15 cellular contexts compared by ENCODE assay signal in genomic region chr1:167249702-167250101, GRCh38. TPM values are rescaled to one million over a fixed set of nuclear protein-coding genes. Genes with fewer than 3 reads are reported as not detected.
A peak's percentile ranks its signal among the peaks of the same experiment; 100 is the strongest.
DNase-seq lines count a peak whose midpoint lies in the region; ATAC-seq and TF ChIP-seq lines count a peak whose summit lies in the region.
"Had no signal": no experiment of that assay in that cellular context is flagged by ENCODE, and none has a peak within 500 bp of the region (broad histone marks: within the 10 kb centered on the region; RNA-seq: fewer than 3 reads in every experiment).

No MANE protein-coding gene starts in this region.

- H3K4me3 ChIP-seq in lower lobe of right lung: no peak overlapping the region
- H3K4me3 ChIP-seq: A549, esophagus squamous epithelium, lung, tibial nerve had no signal

- no peaks in the 10 kb centered on the region for H3K4me1 ChIP-seq in lower lobe of right lung

- no peaks in the 10 kb centered on the region for H3K9me3 ChIP-seq in lower lobe of right lung
- H3K9me3 ChIP-seq: A549, esophagus squamous epithelium, tibial nerve had no signal

- TF ChIP-seq CTCF in nephron progenitor cell (IDR thresholded peaks at IDR 0.05) (no peak), lower lobe of right lung (IDR thresholded peaks at IDR 0.05) (no peak), HFFc6 (IDR thresholded peaks at IDR 0.05) (no peak)

- H3K27me3 Mint-ChIP-seq in activated CD4-positive, alpha-beta T cell treated with anti-CD3 and anti-CD28 coated beads for 36 hours: no peaks in the 10 kb centered on the region
- H3K27me3 Mint-ChIP-seq in activated CD4-positive, alpha-beta T cell treated with anti-CD3 and anti-CD28 coated beads, Interleukin-2, amount 10 ng/mL, durations not matched to agents 7 days and 5 days: no peaks in the 10 kb centered on the region
- H3K27me3 Mint-ChIP-seq in nephron progenitor cell (ENCODE audit: low read depth, poor library complexity): no peaks in the 10 kb centered on the region
- H3K27me3 Mint-ChIP-seq in HFFc6 (ENCODE audit: insufficient read depth): no peaks in the 10 kb centered on the region

- H3K9me3 Mint-ChIP-seq in activated CD4-positive, alpha-beta T cell treated with anti-CD3 and anti-CD28 coated beads for 36 hours (ENCODE audit: low read depth): no peaks in the 10 kb centered on the region
- no peaks in the 10 kb centered on the region for H3K9me3 Mint-ChIP-seq in activated CD4-positive, alpha-beta T cell treated with anti-CD3 and anti-CD28 coated beads, Interleukin-2, amount 10 ng/mL, durations not matched to agents 7 days and 5 days
- H3K9me3 Mint-ChIP-seq in nephron progenitor cell (no peaks in the 10 kb centered on the region), HFFc6 (no peaks in the 10 kb centered on the region)
- H3K9me3 Mint-ChIP-seq: T-helper 1 cell treated with Interleukin-12 subunit alpha and Interleukin-12 subunit beta and Interleukin-4 antibody, amounts not matched to agents 30 μg/mL and 1 μg/mL, for 36 hours had no signal

- no peak overlapping the region for H3K4me3 Mint-ChIP-seq in activated CD4-positive, alpha-beta T cell treated with anti-CD3 and anti-CD28 coated beads for 36 hours
- no peak overlapping the region for H3K4me3 Mint-ChIP-seq in activated CD4-positive, alpha-beta T cell treated with anti-CD3 and anti-CD28 coated beads, Interleukin-2, amount 10 ng/mL, durations not matched to agents 7 days and 5 days
- no peak overlapping the region for H3K4me3 Mint-ChIP-seq in nephron progenitor cell
- no peak overlapping the region for H3K4me3 Mint-ChIP-seq in HFFc6
- H3K4me3 Mint-ChIP-seq: T-helper 1 cell treated with Interleukin-12 subunit alpha and Interleukin-12 subunit beta and Interleukin-4 antibody, amounts not matched to agents 30 μg/mL and 1 μg/mL, for 36 hours had no signal

- H3K27me3 ChIP-seq in lower lobe of right lung (ENCODE audit: low read depth): no peaks in the 10 kb centered on the region
- H3K27me3 ChIP-seq: esophagus squamous epithelium, tibial nerve had no signal

- H3K4me1 Mint-ChIP-seq in activated CD4-positive, alpha-beta T cell treated with anti-CD3 and anti-CD28 coated beads for 36 hours: peaks cover 49% of the 10 kb centered on the region
- peaks cover 15% of the 10 kb centered on the region for H3K4me1 Mint-ChIP-seq in activated CD4-positive, alpha-beta T cell treated with anti-CD3 and anti-CD28 coated beads, Interleukin-2, amount 10 ng/mL, durations not matched to agents 7 days and 5 days
- H3K4me1 Mint-ChIP-seq in nephron progenitor cell: peaks cover 24% of the 10 kb centered on the region
- H3K4me1 Mint-ChIP-seq in HFFc6 (ENCODE audit: low read depth): peaks cover 29% of the 10 kb centered on the region

- no peaks in the 10 kb centered on the region for H3K36me3 ChIP-seq in lower lobe of right lung
- H3K36me3 ChIP-seq: esophagus squamous epithelium, tibial nerve had no signal

- H3K27ac ChIP-seq in lower lobe of right lung: no peak overlapping the region
- H3K27ac ChIP-seq: A549, esophagus squamous epithelium, tibial nerve had no signal

- H3K36me3 Mint-ChIP-seq in activated CD4-positive, alpha-beta T cell treated with anti-CD3 and anti-CD28 coated beads for 36 hours (ENCODE audit: low read depth): no peaks in the 10 kb centered on the region
- peaks cover 6% of the 10 kb centered on the region for H3K36me3 Mint-ChIP-seq in activated CD4-positive, alpha-beta T cell treated with anti-CD3 and anti-CD28 coated beads, Interleukin-2, amount 10 ng/mL, durations not matched to agents 7 days and 5 days (ENCODE audit: low read depth)
- H3K36me3 Mint-ChIP-seq in nephron progenitor cell (ENCODE audit: low read depth) (peaks cover 14% of the 10 kb centered on the region), HFFc6 (ENCODE audit: low read depth) (0 out of 2 replicates have a peak, but pooled peaks cover 3% of the 10 kb centered on the region)

- no peak overlapping the region for H3K27ac Mint-ChIP-seq in activated CD4-positive, alpha-beta T cell treated with anti-CD3 and anti-CD28 coated beads for 36 hours
- H3K27ac Mint-ChIP-seq in activated CD4-positive, alpha-beta T cell treated with anti-CD3 and anti-CD28 coated beads, Interleukin-2, amount 10 ng/mL, durations not matched to agents 7 days and 5 days: no peak overlapping the region
- H3K27ac Mint-ChIP-seq in nephron progenitor cell (peak overlapping the region; percentile 85), HFFc6 (no peak overlapping the region)
- H3K27ac Mint-ChIP-seq: T-helper 1 cell treated with Interleukin-12 subunit alpha and Interleukin-12 subunit beta and Interleukin-4 antibody, amounts not matched to agents 30 μg/mL and 1 μg/mL, for 36 hours had no signal

- CTCF ChIA-PET in activated CD4-positive, alpha-beta T cell treated with anti-CD3 and anti-CD28 coated beads for 36 hours (lab: Charles Lee): no interaction called here
- CTCF ChIA-PET in activated CD4-positive, alpha-beta T cell treated with anti-CD3 and anti-CD28 coated beads, Interleukin-2, amount 10 ng/mL, durations not matched to agents 7 days and 5 days (lab: Charles Lee): no interaction called here

- POLR2A ChIA-PET in activated CD4-positive, alpha-beta T cell treated with anti-CD3 and anti-CD28 coated beads for 36 hours (lab: Charles Lee): interaction anchor here (0.6 kb wide), 1 partner anchor 304 kb away, joined by 3 read pairs; the partner anchor contains the start of gene CREG1
- POLR2A ChIA-PET in activated CD4-positive, alpha-beta T cell treated with anti-CD3 and anti-CD28 coated beads, Interleukin-2, amount 10 ng/mL, durations not matched to agents 7 days and 5 days (lab: Charles Lee): no interaction called here

- peak; percentile 94 for ATAC-seq in activated CD4-positive, alpha-beta T cell treated with anti-CD3 and anti-CD28 coated beads for 36 hours
- ATAC-seq in GM21367 (IDR thresholded peaks at IDR 0.05; ENCODE audit: unreplicated experiment) (peak; percentile 53), lower lobe of right lung (no peak)

- intact Hi-C loops in activated CD4-positive, alpha-beta T cell treated with anti-CD3 and anti-CD28 coated beads for 36 hours (cut with DNase I, micrococcal nuclease): no loop called here
- intact Hi-C loops in lower lobe of right lung (cut with DNase I): no loop called here

- DNase-seq in activated CD4-positive, alpha-beta T cell treated with anti-CD3 and anti-CD28 coated beads for 36 hours: peak; percentile 25
- DNase-seq in activated CD4-positive, alpha-beta T cell treated with anti-CD3 and anti-CD28 coated beads, Interleukin-2, amount 10 ng/mL, durations not matched to agents 7 days and 5 days: no peak
- peak; percentile 42 for DNase-seq in M059J (ENCODE audit: low read depth)
- no peak for DNase-seq in nephron progenitor cell
- DNase-seq in lower lobe of right lung: no peak
- no peak for DNase-seq in NCI-H748 treated with DMSO at 0.1 percent for 48 hours (lab: John Stamatoyannopoulos, UW)
- no peak for DNase-seq in HFFc6
- DNase-seq: activated CD8-positive, alpha-beta memory T cell treated with anti-CD3 and anti-CD28 coated beads for 24 hours; esophagus squamous epithelium; occipital lobe had no signal

RNA-seq across cellular contexts. Expression of gene POU2F1, which starts 29.0 kb away (rescaled TPM):
- total RNA-seq in activated CD4-positive, alpha-beta T cell treated with anti-CD3 and anti-CD28 coated beads for 36 hours: 10 to 100 TPM; 20.3 to 21.6 TPM
- 10 to 100 TPM; 22.0 to 22.3 TPM for total RNA-seq in activated CD4-positive, alpha-beta T cell treated with anti-CD3 and anti-CD28 coated beads, Interleukin-2, amount 10 ng/mL, durations not matched to agents 7 days and 5 days
- total RNA-seq in M059J (2014; rRNA removed; shearing (Covaris generic)): 5.5 and 6.2 TPM in 2 replicates
- total RNA-seq in lower lobe of right lung: 20.1 TPM
- 1 to 10 TPM; 3.4 to 6.6 (median 4.4) TPM for total RNA-seq in HFFc6 (2021; fragmentation: NEBNext Ultra II Directional; extraction: Animal tissue kit (Norgen Biotek cat#: 25700))

Comparison
In these comparisons a context has a peak if more than half of its experiments do, and no peak if none do; other contexts are left out.
1. DNase-seq: peak in activated CD4-positive, alpha-beta T cell treated with anti-CD3 and anti-CD28 coated beads for 36 hours (single experiment) and M059J (single experiment); none in activated CD4-positive, alpha-beta T cell treated with anti-CD3 and anti-CD28 coated beads, Interleukin-2, amount 10 ng/mL, durations not matched to agents 7 days and 5 days (single experiment), nephron progenitor cell (single experiment), lower lobe of right lung (single experiment), NCI-H748 treated with DMSO at 0.1 percent for 48 hours (single experiment) and HFFc6 (single experiment).
2. ATAC-seq: peak in activated CD4-positive, alpha-beta T cell treated with anti-CD3 and anti-CD28 coated beads for 36 hours (single experiment) and GM21367 (single experiment); none in lower lobe of right lung (0 of 2).